In the genomic region with DNA sequence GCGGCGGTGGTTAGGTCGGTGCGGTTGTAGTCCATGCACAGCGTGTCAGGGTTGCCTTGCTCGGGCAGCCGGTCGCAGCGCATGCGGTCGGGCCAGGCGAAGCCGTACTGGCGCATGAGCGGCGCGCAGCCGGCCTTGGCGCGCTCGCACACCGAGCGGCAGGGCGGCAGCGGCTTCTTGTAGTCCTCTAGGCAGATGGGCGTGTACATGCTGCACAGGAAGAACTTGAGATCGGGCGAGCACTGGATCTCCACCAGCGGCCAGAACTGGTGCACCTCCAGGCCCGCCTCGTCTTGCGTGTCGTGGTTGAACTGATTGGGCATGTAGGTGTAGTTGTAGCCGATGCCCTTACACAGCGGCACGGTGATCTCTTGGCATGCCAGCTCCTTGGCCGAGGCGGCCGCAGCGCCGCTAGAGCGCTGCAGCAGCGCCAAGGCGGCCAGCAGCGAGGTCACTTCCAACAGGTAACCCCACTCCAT, we compare ENCODE assay signal across 8 cellular contexts. TPM values are rescaled to one million over a fixed set of nuclear protein-coding genes. Genes with fewer than 3 reads are reported as not detected.
DNase-seq lines count a peak whose midpoint lies in the region; ATAC-seq and TF ChIP-seq lines count a peak whose summit lies in the region.

No MANE protein-coding gene starts in this region.

- intact Hi-C loops in left colon (cut with DNase I, micrococcal nuclease): no loop called here

- TF ChIP-seq RAD21 in Ishikawa (IDR thresholded peaks at IDR 0.05; ENCODE audit: low read depth): no peak

- peak overlapping the region; percentile 76 for H3K4me3 ChIP-seq in choroid plexus epithelial cell (ENCODE audit: low read depth, low read length)

- DNase-seq in ELR (ENCODE audit: low read depth) (peak; percentile 87), T1000 (lab: John Stamatoyannopoulos, UW) (peak; percentile 49), choroid plexus epithelial cell (ENCODE audit: low read depth) (peak; percentile 94), left colon (peak; percentile 64 to 70), NCI-H187 treated with DMSO at 0.1 percent for 48 hours (lab: John Stamatoyannopoulos, UW) (no peak)
- peak; percentile 59 for DNase-seq in stimulated activated CD4-positive, alpha-beta T cell treated with anti-CD3 and anti-CD28 coated beads, Interleukin-1b, Interleukin-23, amount 100 ng/mL, for 48 hours

- ATAC-seq in GM21528 (IDR thresholded peaks at IDR 0.05; ENCODE audit: low FRiP score, unreplicated experiment) (peak; percentile 33), left colon (peak; percentile 57)

- no peak for TF ChIP-seq EP300 in Ishikawa (IDR thresholded peaks at IDR 0.05; ENCODE audit: borderline replicate concordance)

- no peak for TF ChIP-seq CTCF in choroid plexus epithelial cell (conservative IDR thresholded peaks at IDR 0.05; ENCODE audit: low read depth, low read length)

TF ChIP-seq in Ishikawa, 13 proteins besides CTCF, POLR2A, EP300 and RAD21:
- no peak for TF ChIP-seq USF1 (IDR thresholded peaks at IDR 0.05)
- TF ChIP-seq NFIC (IDR thresholded peaks at IDR 0.05): no peak
- no peak for TF ChIP-seq ZBTB7A (IDR thresholded peaks at IDR 0.05; ENCODE audit: low read depth)
- TF ChIP-seq, protein P1, sequence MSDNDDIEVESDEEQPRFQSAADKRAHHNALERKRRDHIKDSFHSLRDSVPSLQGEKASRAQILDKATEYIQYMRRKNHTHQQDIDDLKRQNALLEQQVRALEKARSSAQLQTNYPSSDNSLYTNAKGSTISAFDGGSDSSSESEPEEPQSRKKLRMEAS (IDR thresholded peaks at IDR 0.05): peak; percentile 98

RNA-seq across cellular contexts. Expression of gene FZD8, which starts 1.1 kb away (rescaled TPM):
- total RNA-seq in left colon: 10 to 100 TPM; 13.9 to 25.5 TPM

RNA-seq across cellular contexts. Expression of gene GJD4, which starts 35.8 kb away (rescaled TPM):
- total RNA-seq in left colon: not detected
